In the genomic region with DNA sequence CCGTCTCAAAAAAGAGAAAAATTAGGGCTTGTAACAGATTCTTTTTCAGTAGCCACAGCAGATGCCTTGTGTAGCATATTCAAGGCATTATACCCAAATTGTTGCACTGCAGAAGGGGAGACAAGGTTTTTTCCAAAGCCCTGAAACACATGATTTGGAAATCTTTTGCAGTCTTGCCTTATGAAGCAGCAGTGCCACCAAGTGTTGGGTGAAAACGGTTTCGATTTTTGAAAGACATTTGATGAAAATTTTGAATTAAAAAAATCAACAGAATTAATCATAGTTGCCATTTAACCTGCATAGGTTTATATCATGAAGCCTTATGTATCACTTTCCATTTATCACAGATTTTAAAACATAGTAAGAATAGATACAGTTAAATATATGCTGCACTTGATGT, we compare ENCODE assay signal across 10 cellular contexts.
DNase-seq lines count a peak whose midpoint lies in the region; ATAC-seq and TF ChIP-seq lines count a peak whose summit lies in the region.
"Had no signal": no experiment of that assay in that cellular context is flagged by ENCODE, and none has a peak within 500 bp of the region (broad histone marks: within the 10 kb centered on the region; RNA-seq: fewer than 3 reads in every experiment).

No MANE protein-coding gene starts in this region.

- DNase-seq in NCI-H146 (lab: John Stamatoyannopoulos, UW) (peak; percentile 39), NCI-H146 treated with DMSO at 0.1 percent for 48 hours (lab: John Stamatoyannopoulos, UW; ENCODE audit: unreplicated experiment) (no peak), OCI-LY7 (ENCODE audit: low spot score) (no peak), fibroblast of peridontal ligament (ENCODE audit: extremely low read depth) (peak; percentile 2), smooth muscle cell of the brain vasculature (ENCODE audit: low read depth, low spot score) (peak; percentile 31), midbrain (lab: John Stamatoyannopoulos, UW) (no peak)
- DNase-seq in activated naive CD4-positive, alpha-beta T cell treated with Interleukin-2 at 50 U/mL for 16 hours = no peak
- DNase-seq: effector CD4-positive, alpha-beta T cell; tibial artery had no signal

- H3K9me2 ChIP-seq in OCI-LY7 (ENCODE audit: insufficient read depth, low read length) = no peaks in the 10 kb centered on the region

- no peak overlapping the region for H3K27ac ChIP-seq in OCI-LY7 (ENCODE audit: low read depth, low read length, poor library complexity, severe bottlenecking)
- H3K27ac ChIP-seq in gastroesophageal sphincter = no peak overlapping the region
- H3K27ac ChIP-seq: tibial artery had no signal

- H3K4me3 ChIP-seq in OCI-LY7 (ENCODE audit: low read depth, low read length, poor library complexity, severe bottlenecking) = no peak overlapping the region
- H3K4me3 ChIP-seq in gastroesophageal sphincter = no peak overlapping the region
- H3K4me3 ChIP-seq: tibial artery had no signal

- H3K9me3 ChIP-seq in OCI-LY7 (ENCODE audit: low read length) (no peaks in the 10 kb centered on the region), gastroesophageal sphincter (no peaks in the 10 kb centered on the region)
- H3K9me3 ChIP-seq: tibial artery had no signal

- H3K36me3 ChIP-seq in OCI-LY7 (ENCODE audit: insufficient read depth, low read length) = no peaks in the 10 kb centered on the region
- H3K36me3 ChIP-seq in gastroesophageal sphincter = no peaks in the 10 kb centered on the region
- H3K36me3 ChIP-seq: tibial artery had no signal

- BruUV-seq in OCI-LY7 (replicated peaks; lab: Mats Ljungman, UMichigan) = no TSS peak

- H3K4me1 ChIP-seq in OCI-LY7 (ENCODE audit: insufficient read depth, low read length, poor library complexity, severe bottlenecking) (no peaks in the 10 kb centered on the region), gastroesophageal sphincter (no peaks in the 10 kb centered on the region)
- H3K4me1 ChIP-seq: tibial artery had no signal

- H4K20me1 ChIP-seq in OCI-LY7 (ENCODE audit: insufficient read depth, low read length) = no peaks in the 10 kb centered on the region

- peak; percentile 30; the same call in 1 of the 2 replicates for TF ChIP-seq CTCF in OCI-LY7 (conservative IDR thresholded peaks at IDR 0.05; ENCODE audit: low read length)
- no peak for TF ChIP-seq CTCF in gastroesophageal sphincter (IDR thresholded peaks at IDR 0.05)

- H3K4me2 ChIP-seq in OCI-LY7 (ENCODE audit: low read length) = no peak overlapping the region

- ATAC-seq in gastroesophageal sphincter = no peak

- no peaks in the 10 kb centered on the region for H3K27me3 ChIP-seq in gastroesophageal sphincter
- H3K27me3 ChIP-seq: tibial artery had no signal

- intact Hi-C loops in OCI-LY7 (cut with micrococcal nuclease; ENCODE audit: unreplicated experiment) = no loop called here

- TF ChIP-seq EP300 in gastroesophageal sphincter (IDR thresholded peaks at IDR 0.05) = no peak

- WGBS in gastroesophageal sphincter (ENCODE audit: low coverage in 1 of 2), 2 donors = 50% methylated on average over 2 to 3 of the region's 3 CpGs

- H2AFZ ChIP-seq in OCI-LY7 (ENCODE audit: low read length) = no peak overlapping the region

- H3K79me2 ChIP-seq in OCI-LY7 (ENCODE audit: insufficient read depth, low read depth, low read length) = no peaks in the 10 kb centered on the region

- CTCF ChIA-PET in OCI-LY7 (lab: Charles Lee; ENCODE audit: unreplicated experiment) = no interaction called here

- POLR2A ChIA-PET in OCI-LY7 (lab: Charles Lee) = no interaction called here

- no peak for TF ChIP-seq POLR2A in gastroesophageal sphincter (IDR thresholded peaks at IDR 0.05)

Comparison
In these comparisons a context has a peak if more than half of its experiments do, and no peak if none do; other contexts are left out.
1. DNase-seq: peak in NCI-H146 (single experiment), fibroblast of peridontal ligament (single experiment) and smooth muscle cell of the brain vasculature (single experiment); none in NCI-H146 treated with DMSO at 0.1 percent for 48 hours (single experiment), OCI-LY7 (single experiment), midbrain (single experiment) and activated naive CD4-positive, alpha-beta T cell treated with Interleukin-2 at 50 U/mL for 16 hours (single experiment).